ENCODE assay signal across 1 cellular context in the genomic region with DNA sequence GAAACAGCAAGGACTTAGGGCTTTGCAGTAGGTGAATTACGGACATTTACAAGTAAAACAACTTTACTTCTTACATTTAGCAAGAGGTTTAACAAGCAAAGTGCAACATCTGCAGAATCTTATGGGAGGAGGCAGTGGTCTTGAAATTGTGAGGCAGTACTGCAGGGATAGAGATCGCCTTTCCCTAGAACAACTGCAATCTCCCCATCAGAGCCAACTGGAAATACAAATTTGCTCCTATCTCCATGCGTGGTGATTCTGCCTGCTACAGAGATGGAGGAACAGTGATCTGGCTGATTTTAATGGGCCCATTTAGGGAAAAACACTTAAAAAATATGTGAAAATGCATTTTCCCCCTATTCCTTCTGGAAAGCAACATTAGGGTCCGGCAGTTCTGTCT.
TF ChIP-seq lines count a peak whose summit lies in the region.

No MANE protein-coding gene starts in this region.

TF ChIP-seq in K562, 482 proteins besides CTCF, POLR2A, EP300 and RAD21:
- 0 out of 2 replicates have a peak, but pooled peaks have one; percentile 7 for TF ChIP-seq ZNF316 (IDR thresholded peaks at IDR 0.05)
- TF ChIP-seq NCOA1 (IDR thresholded peaks at IDR 0.05; ENCODE audit: low read depth): no peak
